2 cellular contexts compared by ENCODE assay signal in genomic region chr3:186798239-186798638, GRCh38.
TF ChIP-seq lines count a peak whose summit lies in the region.

No MANE protein-coding gene starts in this region.

TF ChIP-seq in HepG2, 621 proteins besides CTCF, POLR2A, EP300 and RAD21:
- no peak for TF ChIP-seq RBM39 (IDR thresholded peaks at IDR 0.05; ENCODE audit: low read depth, low read length, poor library complexity, severe bottlenecking)
- no peak for TF ChIP-seq ZNF451 (CRISPR knock-in tag; IDR thresholded peaks at IDR 0.05)

TF ChIP-seq in GM12878, 131 proteins besides CTCF, POLR2A, EP300 and RAD21:
- TF ChIP-seq SREBF2 (IDR thresholded peaks at IDR 0.05; ENCODE audit: low read length) (no peak), LARP7 (IDR thresholded peaks at IDR 0.05) (no peak), MAX (IDR thresholded peaks at IDR 0.05; ENCODE audit: low read depth, low read length) (no peak)
